8 cellular contexts compared by ENCODE assay signal in genomic region chr12:12350868-12351463, GRCh38. TPM values are rescaled to one million over a fixed set of nuclear protein-coding genes. Genes with fewer than 3 reads are reported as not detected.
DNase-seq lines count a peak whose midpoint lies in the region; ATAC-seq and TF ChIP-seq lines count a peak whose summit lies in the region.

No MANE protein-coding gene starts in this region.

- TF ChIP-seq CTCF in C4-2B (conservative IDR thresholded peaks at IDR 0.05) (no peak), brain (conservative IDR thresholded peaks at IDR 0.05) (no peak)

- peaks cover 12% of the 10 kb centered on the region for H3K36me3 Mint-ChIP-seq in brain

- no peak overlapping the region for H3K4me3 ChIP-seq in mucosa of stomach (ENCODE audit: low read length)

- ATAC-seq in GM19463 (IDR thresholded peaks at IDR 0.05; ENCODE audit: unreplicated experiment) (no peak), HG03175 (IDR thresholded peaks at IDR 0.05; ENCODE audit: unreplicated experiment) (no peak)

- no peaks in the 10 kb centered on the region for H3K27me3 ChIP-seq in mucosa of stomach (ENCODE audit: control insufficient read depth, insufficient read depth, low read length)

- H3K27ac ChIP-seq in C4-2B, result peak overlapping the region; percentile 87

- no peaks in the 10 kb centered on the region for H3K27me3 Mint-ChIP-seq in brain

- peak overlapping the region in 3 of 5 experiments; percentile 4 to 87 (median 78) for H3K27ac Mint-ChIP-seq in brain

- DNase-seq in HuH-7.5 (ENCODE audit: low spot score) (peak; percentile 60), NCI-H2227 (lab: John Stamatoyannopoulos, UW; ENCODE audit: unreplicated experiment) (no peak), A172 (ENCODE audit: low spot score) (no peak)

- H3K9me3 Mint-ChIP-seq in brain, result peaks cover 3 to 11% (median 7%) of the 10 kb centered on the region in 5 experiments

- no peaks in the 10 kb centered on the region for H3K36me3 ChIP-seq in mucosa of stomach (ENCODE audit: control insufficient read depth, insufficient read depth, low read length)

- H3K9me3 ChIP-seq in mucosa of stomach (ENCODE audit: control insufficient read depth, low read length), result no peaks in the 10 kb centered on the region

- H3K4me1 ChIP-seq in mucosa of stomach (ENCODE audit: control insufficient read depth, insufficient read depth, low read length), result peaks cover 12% of the 10 kb centered on the region

- peak overlapping the region; percentile 79 to 90 (median 82) for H3K4me3 Mint-ChIP-seq in brain

- peaks cover 23% of the 10 kb centered on the region for H3K4me1 Mint-ChIP-seq in brain

- H3K9ac ChIP-seq in mucosa of stomach (ENCODE audit: low read length), result peak overlapping the region; percentile 96

RNA-seq across cellular contexts. Expression of gene MANSC1, which starts 0.9 kb away (rescaled TPM):
- 26.8 TPM for polyA plus RNA-seq in brain (ENCODE audit: insufficient read depth, low read depth, low replicate concordance)
- total RNA-seq in A172 (2014; rRNA removed; shearing (Covaris generic)), result 0.55 and 1.1 TPM in 2 replicates

RNA-seq across cellular contexts. Expression of gene BORCS5, which starts 5.9 kb away (rescaled TPM):
- polyA plus RNA-seq in brain (ENCODE audit: insufficient read depth, low read depth, low replicate concordance), result 29.7 TPM
- 5.2 and 12.2 TPM in 2 replicates for total RNA-seq in A172 (2014; rRNA removed; shearing (Covaris generic))
